Comparison of ENCODE assay signal across 18 cellular contexts in genomic region chr19:29040291-29040690, GRCh38.
"Had no signal": no experiment of that assay in that cellular context is flagged by ENCODE, and none has a peak within 500 bp of the region (broad histone marks: within the 10 kb centered on the region; RNA-seq: fewer than 3 reads in every experiment).

No MANE protein-coding gene starts in this region.

- H3K4me1 ChIP-seq: colonic mucosa, foreskin keratinocyte, upper lobe of left lung had no signal

- DNase-seq: activated CD4-positive, alpha-beta T cell treated with anti-CD3 and anti-CD28 coated beads, Interleukin-2, amount 10 ng/mL, durations not matched to agents 24 days and 14 days; activated CD8-positive, alpha-beta T cell treated with anti-CD3 and anti-CD28 coated beads for 36 hours; activated naive CD4-positive, alpha-beta T cell treated with anti-CD3 and anti-CD28 coated beads for 36 hours; activated T-cell treated with anti-CD3 and anti-CD28 coated beads, Interleukin-2, amount 50 U/mL, for 24 hours; colonic mucosa; foreskin keratinocyte; glutamatergic neuron; stimulated activated CD4-positive, alpha-beta T cell treated with anti-CD3 and anti-CD28 coated beads, Interleukin-15, amount 100 ng/mL, for 24 hours; stimulated activated CD4-positive, alpha-beta T cell treated with anti-CD3 and anti-CD28 coated beads, Interleukin-2, amount 100 ng/mL, for 48 hours; stomach had no signal

- H3K27me3 ChIP-seq: colonic mucosa, foreskin keratinocyte, upper lobe of left lung had no signal

- H3K27me3 Mint-ChIP-seq: activated CD8-positive, alpha-beta T cell treated with anti-CD3 and anti-CD28 coated beads for 36 hours had no signal

- ATAC-seq: activated CD8-positive, alpha-beta T cell treated with anti-CD3 and anti-CD28 coated beads for 36 hours; foreskin keratinocyte; natural killer cell treated with Interleukin-12 subunit alpha and Interleukin-12 subunit beta and Interleukin-15 and Interleukin-18, amount 100 ng/mL, for 72 hours had no signal

- H3K9me3 Mint-ChIP-seq: activated CD4-positive, alpha-beta T cell treated with anti-CD3 and anti-CD28 coated beads, Interleukin-2, amount 10 ng/mL, durations not matched to agents 24 days and 14 days; activated CD8-positive, alpha-beta T cell treated with anti-CD3 and anti-CD28 coated beads for 36 hours; activated naive CD4-positive, alpha-beta T cell treated with anti-CD3 and anti-CD28 coated beads for 36 hours; central memory CD8-positive, alpha-beta T cell; natural killer cell treated with Interleukin-12 subunit alpha and Interleukin-12 subunit beta and Interleukin-15 and Interleukin-18, amount 100 ng/mL, for 72 hours had no signal

- H3K4me3 ChIP-seq: colonic mucosa, stomach, upper lobe of left lung had no signal

- H3K27ac ChIP-seq: colonic mucosa, epithelial cell of prostate, foreskin keratinocyte, skin epidermis, stomach, upper lobe of left lung had no signal

- H3K27ac Mint-ChIP-seq: activated CD4-positive, alpha-beta T cell treated with anti-CD3 and anti-CD28 coated beads, Interleukin-2, amount 10 ng/mL, durations not matched to agents 24 days and 14 days; activated CD8-positive, alpha-beta T cell treated with anti-CD3 and anti-CD28 coated beads for 36 hours; activated naive CD4-positive, alpha-beta T cell treated with anti-CD3 and anti-CD28 coated beads for 36 hours; activated T-cell treated with anti-CD3 and anti-CD28 coated beads, Interleukin-2, amount 50 U/mL, for 24 hours; endodermal cell; natural killer cell treated with Interleukin-12 subunit alpha and Interleukin-12 subunit beta and Interleukin-15 and Interleukin-18, amount 100 ng/mL, for 72 hours; T-helper 1 cell treated with Interleukin-12 subunit alpha and Interleukin-12 subunit beta and Interleukin-4 antibody, amounts not matched to agents 30 μg/mL and 1 μg/mL, for 36 hours had no signal

- H3K36me3 Mint-ChIP-seq: brain; natural killer cell treated with Interleukin-12 subunit alpha and Interleukin-12 subunit beta and Interleukin-15 and Interleukin-18, amount 100 ng/mL, for 72 hours had no signal

- H3K4me1 Mint-ChIP-seq: activated CD4-positive, alpha-beta T cell treated with anti-CD3 and anti-CD28 coated beads, Interleukin-2, amount 10 ng/mL, durations not matched to agents 24 days and 14 days; central memory CD8-positive, alpha-beta T cell had no signal

- H3K9me3 ChIP-seq: colonic mucosa, upper lobe of left lung had no signal

- H3K4me3 Mint-ChIP-seq: activated CD4-positive, alpha-beta T cell treated with anti-CD3 and anti-CD28 coated beads, Interleukin-2, amount 10 ng/mL, durations not matched to agents 24 days and 14 days; activated CD8-positive, alpha-beta T cell treated with anti-CD3 and anti-CD28 coated beads for 36 hours; activated naive CD4-positive, alpha-beta T cell treated with anti-CD3 and anti-CD28 coated beads for 36 hours; activated T-cell treated with anti-CD3 and anti-CD28 coated beads, Interleukin-2, amount 50 U/mL, for 24 hours; central memory CD8-positive, alpha-beta T cell; endodermal cell; natural killer cell treated with Interleukin-12 subunit alpha and Interleukin-12 subunit beta and Interleukin-15 and Interleukin-18, amount 100 ng/mL, for 72 hours; T-helper 1 cell treated with Interleukin-12 subunit alpha and Interleukin-12 subunit beta and Interleukin-4 antibody, amounts not matched to agents 30 μg/mL and 1 μg/mL, for 36 hours had no signal

- H3K36me3 ChIP-seq: colonic mucosa, stomach, upper lobe of left lung had no signal
